Comparison of ENCODE assay signal across 1 cellular context in the genomic region with DNA sequence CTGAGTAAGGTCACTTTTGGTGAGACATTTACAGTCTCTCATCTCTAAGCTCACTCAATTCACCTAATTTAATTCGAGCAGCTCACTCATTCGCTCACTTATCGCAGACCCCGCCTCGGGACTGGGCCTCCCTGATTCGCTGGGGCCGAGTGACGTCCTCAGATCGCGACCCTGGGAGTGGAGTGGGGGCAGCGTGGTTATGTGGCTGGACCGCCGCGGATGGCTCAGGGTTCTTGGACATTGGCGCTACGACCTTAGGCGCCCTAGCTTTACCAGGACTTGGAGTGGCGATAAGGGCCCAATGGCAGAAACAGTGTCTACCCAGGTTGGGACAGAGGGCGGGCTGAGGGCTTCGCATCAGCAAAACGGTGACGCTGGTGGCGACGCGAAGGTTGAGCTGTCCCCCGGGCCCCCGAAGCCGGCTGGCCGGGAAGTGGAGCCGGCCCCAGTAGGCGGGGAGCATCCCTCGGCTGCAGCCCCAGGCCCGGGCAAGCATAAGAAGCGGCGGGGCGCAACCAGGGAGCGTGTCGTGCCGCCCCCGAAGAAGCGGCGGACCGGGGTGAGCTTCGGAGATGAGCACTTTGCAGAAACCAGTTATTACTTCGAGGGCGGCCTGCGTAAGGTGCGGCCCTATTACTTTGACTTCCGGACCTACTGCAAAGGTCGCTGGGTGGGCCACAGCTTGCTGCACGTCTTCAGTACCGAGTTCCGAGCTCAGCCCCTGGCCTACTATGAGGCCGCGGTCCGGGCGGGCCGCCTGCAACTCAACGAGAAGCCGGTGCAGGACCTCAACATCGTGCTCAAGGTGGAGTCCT.
A peak's percentile ranks its signal among the peaks of the same experiment; 100 is the strongest.
TF ChIP-seq lines count a peak whose summit lies in the region.

A gene with protein sequence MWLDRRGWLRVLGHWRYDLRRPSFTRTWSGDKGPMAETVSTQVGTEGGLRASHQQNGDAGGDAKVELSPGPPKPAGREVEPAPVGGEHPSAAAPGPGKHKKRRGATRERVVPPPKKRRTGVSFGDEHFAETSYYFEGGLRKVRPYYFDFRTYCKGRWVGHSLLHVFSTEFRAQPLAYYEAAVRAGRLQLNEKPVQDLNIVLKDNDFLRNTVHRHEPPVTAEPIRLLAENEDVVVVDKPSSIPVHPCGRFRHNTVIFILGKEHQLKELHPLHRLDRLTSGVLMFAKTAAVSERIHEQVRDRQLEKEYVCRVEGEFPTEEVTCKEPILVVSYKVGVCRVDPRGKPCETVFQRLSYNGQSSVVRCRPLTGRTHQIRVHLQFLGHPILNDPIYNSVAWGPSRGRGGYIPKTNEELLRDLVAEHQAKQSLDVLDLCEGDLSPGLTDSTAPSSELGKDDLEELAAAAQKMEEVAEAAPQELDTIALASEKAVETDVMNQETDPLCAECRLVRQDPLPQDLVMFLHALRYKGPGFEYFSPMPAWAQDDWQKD (plus strand): TSS at position 161 of the 815 bp plus-strand sequence. CDS start 39 bp downstream, at position 200.

TF ChIP-seq in HepG2, 621 proteins besides CTCF, POLR2A, EP300 and RAD21 (continued from another document and continues in another):
- TF ChIP-seq, protein P1, sequence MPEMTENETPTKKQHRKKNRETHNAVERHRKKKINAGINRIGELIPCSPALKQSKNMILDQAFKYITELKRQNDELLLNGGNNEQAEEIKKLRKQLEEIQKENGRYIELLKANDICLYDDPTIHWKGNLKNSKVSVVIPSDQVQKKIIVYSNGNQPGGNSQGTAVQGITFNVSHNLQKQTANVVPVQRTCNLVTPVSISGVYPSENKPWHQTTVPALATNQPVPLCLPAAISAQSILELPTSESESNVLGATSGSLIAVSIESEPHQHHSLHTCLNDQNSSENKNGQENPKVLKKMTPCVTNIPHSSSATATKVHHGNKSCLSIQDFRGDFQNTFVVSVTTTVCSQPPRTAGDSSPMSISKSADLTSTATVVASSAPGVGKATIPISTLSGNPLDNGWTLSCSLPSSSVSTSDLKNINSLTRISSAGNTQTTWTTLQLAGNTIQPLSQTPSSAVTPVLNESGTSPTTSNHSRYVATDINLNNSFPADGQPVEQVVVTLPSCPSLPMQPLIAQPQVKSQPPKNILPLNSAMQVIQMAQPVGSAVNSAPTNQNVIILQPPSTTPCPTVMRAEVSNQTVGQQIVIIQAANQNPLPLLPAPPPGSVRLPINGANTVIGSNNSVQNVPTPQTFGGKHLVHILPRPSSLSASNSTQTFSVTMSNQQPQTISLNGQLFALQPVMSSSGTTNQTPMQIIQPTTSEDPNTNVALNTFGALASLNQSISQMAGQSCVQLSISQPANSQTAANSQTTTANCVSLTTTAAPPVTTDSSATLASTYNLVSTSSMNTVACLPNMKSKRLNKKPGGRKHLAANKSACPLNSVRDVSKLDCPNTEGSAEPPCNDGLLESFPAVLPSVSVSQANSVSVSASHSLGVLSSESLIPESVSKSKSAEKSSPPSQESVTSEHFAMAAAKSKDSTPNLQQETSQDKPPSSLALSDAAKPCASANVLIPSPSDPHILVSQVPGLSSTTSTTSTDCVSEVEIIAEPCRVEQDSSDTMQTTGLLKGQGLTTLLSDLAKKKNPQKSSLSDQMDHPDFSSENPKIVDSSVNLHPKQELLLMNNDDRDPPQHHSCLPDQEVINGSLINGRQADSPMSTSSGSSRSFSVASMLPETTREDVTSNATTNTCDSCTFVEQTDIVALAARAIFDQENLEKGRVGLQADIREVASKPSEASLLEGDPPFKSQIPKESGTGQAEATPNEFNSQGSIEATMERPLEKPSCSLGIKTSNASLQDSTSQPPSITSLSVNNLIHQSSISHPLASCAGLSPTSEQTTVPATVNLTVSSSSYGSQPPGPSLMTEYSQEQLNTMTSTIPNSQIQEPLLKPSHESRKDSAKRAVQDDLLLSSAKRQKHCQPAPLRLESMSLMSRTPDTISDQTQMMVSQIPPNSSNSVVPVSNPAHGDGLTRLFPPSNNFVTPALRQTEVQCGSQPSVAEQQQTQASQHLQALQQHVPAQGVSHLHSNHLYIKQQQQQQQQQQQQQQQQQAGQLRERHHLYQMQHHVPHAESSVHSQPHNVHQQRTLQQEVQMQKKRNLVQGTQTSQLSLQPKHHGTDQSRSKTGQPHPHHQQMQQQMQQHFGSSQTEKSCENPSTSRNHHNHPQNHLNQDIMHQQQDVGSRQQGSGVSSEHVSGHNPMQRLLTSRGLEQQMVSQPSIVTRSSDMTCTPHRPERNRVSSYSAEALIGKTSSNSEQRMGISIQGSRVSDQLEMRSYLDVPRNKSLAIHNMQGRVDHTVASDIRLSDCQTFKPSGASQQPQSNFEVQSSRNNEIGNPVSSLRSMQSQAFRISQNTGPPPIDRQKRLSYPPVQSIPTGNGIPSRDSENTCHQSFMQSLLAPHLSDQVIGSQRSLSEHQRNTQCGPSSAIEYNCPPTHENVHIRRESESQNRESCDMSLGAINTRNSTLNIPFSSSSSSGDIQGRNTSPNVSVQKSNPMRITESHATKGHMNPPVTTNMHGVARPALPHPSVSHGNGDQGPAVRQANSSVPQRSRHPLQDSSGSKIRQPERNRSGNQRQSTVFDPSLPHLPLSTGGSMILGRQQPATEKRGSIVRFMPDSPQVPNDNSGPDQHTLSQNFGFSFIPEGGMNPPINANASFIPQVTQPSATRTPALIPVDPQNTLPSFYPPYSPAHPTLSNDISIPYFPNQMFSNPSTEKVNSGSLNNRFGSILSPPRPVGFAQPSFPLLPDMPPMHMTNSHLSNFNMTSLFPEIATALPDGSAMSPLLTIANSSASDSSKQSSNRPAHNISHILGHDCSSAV (CRISPR knock-in tag; IDR thresholded peaks at IDR 0.05; ENCODE audit: borderline replicate concordance) = no peak
- TF ChIP-seq, protein P2, sequence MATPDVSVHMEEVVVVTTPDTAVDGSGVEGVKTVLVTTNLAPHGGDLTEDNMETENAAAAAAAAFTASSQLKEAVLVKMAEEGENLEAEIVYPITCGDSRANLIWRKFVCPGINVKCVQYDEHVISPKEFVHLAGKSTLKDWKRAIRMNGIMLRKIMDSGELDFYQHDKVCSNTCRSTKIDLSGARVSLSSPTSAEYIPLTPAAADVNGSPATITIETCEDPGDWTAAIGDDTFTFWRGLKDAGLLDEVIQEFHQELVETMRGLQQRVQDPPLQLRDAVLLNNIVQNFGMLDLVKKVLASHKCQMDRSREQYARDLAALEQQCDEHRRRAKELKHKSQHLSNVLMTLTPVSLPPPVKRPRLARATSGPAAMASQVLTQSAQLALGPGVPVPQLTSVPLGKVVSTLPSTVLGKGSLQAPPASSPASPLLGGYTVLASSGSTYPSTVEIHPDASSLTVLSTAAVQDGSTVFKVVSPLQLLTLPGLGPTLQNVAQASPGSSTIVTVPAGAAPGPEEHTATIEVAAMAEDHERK (CRISPR knock-in tag; IDR thresholded peaks at IDR 0.05; ENCODE audit: low read depth) = 0 out of 2 replicates have a peak, but pooled peaks have one; percentile 26
- TF ChIP-seq ERF (CRISPR knock-in tag; IDR thresholded peaks at IDR 0.05) = peak; percentile 85
- no peak for TF ChIP-seq ZNF569 (CRISPR knock-in tag; IDR thresholded peaks at IDR 0.05; ENCODE audit: borderline replicate concordance)
- peak; percentile 91 for TF ChIP-seq ZMAT3 (CRISPR knock-in tag; conservative IDR thresholded peaks at IDR 0.05)
- TF ChIP-seq TBX2 (CRISPR knock-in tag; IDR thresholded peaks at IDR 0.05; ENCODE audit: borderline replicate concordance) = peak; percentile 60; the same call in 1 of the 2 replicates
- peak; percentile 62 for TF ChIP-seq TMF1 (CRISPR knock-in tag; IDR thresholded peaks at IDR 0.05; ENCODE audit: low read depth)
- TF ChIP-seq ZNF792 (CRISPR knock-in tag; IDR thresholded peaks at IDR 0.05) = peak; percentile 65; the same call in 1 of the 2 replicates
- TF ChIP-seq PAWR (CRISPR knock-in tag; IDR thresholded peaks at IDR 0.05; ENCODE audit: borderline replicate concordance) = no peak
- 0 out of 2 replicates have a peak, but pooled peaks have one; percentile 60 for TF ChIP-seq EED (CRISPR knock-in tag; IDR thresholded peaks at IDR 0.05)
- TF ChIP-seq, protein P3, sequence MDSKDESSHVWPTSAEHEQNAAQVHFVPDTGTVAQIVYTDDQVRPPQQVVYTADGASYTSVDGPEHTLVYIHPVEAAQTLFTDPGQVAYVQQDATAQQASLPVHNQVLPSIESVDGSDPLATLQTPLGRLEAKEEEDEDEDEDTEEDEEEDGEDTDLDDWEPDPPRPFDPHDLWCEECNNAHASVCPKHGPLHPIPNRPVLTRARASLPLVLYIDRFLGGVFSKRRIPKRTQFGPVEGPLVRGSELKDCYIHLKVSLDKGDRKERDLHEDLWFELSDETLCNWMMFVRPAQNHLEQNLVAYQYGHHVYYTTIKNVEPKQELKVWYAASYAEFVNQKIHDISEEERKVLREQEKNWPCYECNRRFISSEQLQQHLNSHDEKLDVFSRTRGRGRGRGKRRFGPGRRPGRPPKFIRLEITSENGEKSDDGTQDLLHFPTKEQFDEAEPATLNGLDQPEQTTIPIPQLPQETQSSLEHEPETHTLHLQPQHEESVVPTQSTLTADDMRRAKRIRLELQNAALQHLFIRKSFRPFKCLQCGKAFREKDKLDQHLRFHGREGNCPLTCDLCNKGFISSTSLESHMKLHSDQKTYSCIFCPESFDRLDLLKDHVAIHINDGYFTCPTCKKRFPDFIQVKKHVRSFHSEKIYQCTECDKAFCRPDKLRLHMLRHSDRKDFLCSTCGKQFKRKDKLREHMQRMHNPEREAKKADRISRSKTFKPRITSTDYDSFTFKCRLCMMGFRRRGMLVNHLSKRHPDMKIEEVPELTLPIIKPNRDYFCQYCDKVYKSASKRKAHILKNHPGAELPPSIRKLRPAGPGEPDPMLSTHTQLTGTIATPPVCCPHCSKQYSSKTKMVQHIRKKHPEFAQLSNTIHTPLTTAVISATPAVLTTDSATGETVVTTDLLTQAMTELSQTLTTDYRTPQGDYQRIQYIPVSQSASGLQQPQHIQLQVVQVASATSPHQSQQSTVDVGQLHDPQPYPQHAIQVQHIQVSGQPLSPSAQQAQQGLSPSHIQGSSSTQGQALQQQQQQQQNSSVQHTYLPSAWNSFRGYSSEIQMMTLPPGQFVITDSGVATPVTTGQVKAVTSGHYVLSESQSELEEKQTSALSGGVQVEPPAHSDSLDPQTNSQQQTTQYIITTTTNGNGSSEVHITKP (CRISPR knock-in tag; IDR thresholded peaks at IDR 0.05; ENCODE audit: low read depth) = 0 out of 2 replicates have a peak, but pooled peaks have one; percentile 20
- peak; percentile 70 for TF ChIP-seq ZNF781 (CRISPR knock-in tag; IDR thresholded peaks at IDR 0.05; ENCODE audit: borderline replicate concordance, not compliant biosample characterization)
- TF ChIP-seq ZNF891 (CRISPR knock-in tag; IDR thresholded peaks at IDR 0.05) = peak; percentile 58; the same call in 1 of the 2 replicates
- no peak; the same call in 1 of the 2 replicates for TF ChIP-seq BRD4 (CRISPR knock-in tag; IDR thresholded peaks at IDR 0.05)
- TF ChIP-seq SOX6 (IDR thresholded peaks at IDR 0.05) = no peak
- TF ChIP-seq SOX6 (CRISPR knock-in tag; IDR thresholded peaks at IDR 0.05) = peak; percentile 29; the same call in 1 of the 2 replicates
- TF ChIP-seq TEAD3 (CRISPR knock-in tag; optimal IDR thresholded peaks at IDR 0.05; ENCODE audit: borderline replicate concordance) = peak; percentile 71
- peak; percentile 55 for TF ChIP-seq GATAD2A (CRISPR knock-in tag; IDR thresholded peaks at IDR 0.05)
- peak; percentile 85; the same call in 1 of the 2 replicates for TF ChIP-seq FOXK1 (CRISPR knock-in tag; IDR thresholded peaks at IDR 0.05; ENCODE audit: borderline replicate concordance, low read depth)
- peak; percentile 67; the same call in 1 of the 2 replicates for TF ChIP-seq ARNT2 (CRISPR knock-in tag; IDR thresholded peaks at IDR 0.05; ENCODE audit: low read depth)
- 0 out of 2 replicates have a peak, but pooled peaks have one; percentile 46 for TF ChIP-seq ZNF761 (CRISPR knock-in tag; conservative IDR thresholded peaks at IDR 0.05)
- TF ChIP-seq, protein P4, sequence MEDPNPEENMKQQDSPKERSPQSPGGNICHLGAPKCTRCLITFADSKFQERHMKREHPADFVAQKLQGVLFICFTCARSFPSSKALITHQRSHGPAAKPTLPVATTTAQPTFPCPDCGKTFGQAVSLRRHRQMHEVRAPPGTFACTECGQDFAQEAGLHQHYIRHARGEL (CRISPR knock-in tag; IDR thresholded peaks at IDR 0.05) = no peak; the same call in 1 of the 2 replicates
- no peak for TF ChIP-seq ZNF101 (CRISPR knock-in tag; IDR thresholded peaks at IDR 0.05; ENCODE audit: borderline replicate concordance, low read depth)
- no peak for TF ChIP-seq SMARCC2 (IDR thresholded peaks at IDR 0.05)
- TF ChIP-seq ZNF136 (CRISPR knock-in tag; IDR thresholded peaks at IDR 0.05; ENCODE audit: low read depth) = 0 out of 2 replicates have a peak, but pooled peaks have one; percentile 30
- peak; percentile 72 for TF ChIP-seq SPEN (CRISPR knock-in tag; IDR thresholded peaks at IDR 0.05; ENCODE audit: low read depth)
- 0 out of 2 replicates have a peak, but pooled peaks have one; percentile 55 for TF ChIP-seq ZNF747 (CRISPR knock-in tag; IDR thresholded peaks at IDR 0.05; ENCODE audit: borderline replicate concordance)
- peak; percentile 97 for TF ChIP-seq MXD4 (CRISPR knock-in tag; IDR thresholded peaks at IDR 0.05)
- peak; percentile 65 for TF ChIP-seq BORCS8-MEF2B (CRISPR knock-in tag; IDR thresholded peaks at IDR 0.05)
- TF ChIP-seq ZNF614 (CRISPR knock-in tag; IDR thresholded peaks at IDR 0.05; ENCODE audit: borderline replicate concordance) = peak; percentile 41; the same call in 1 of the 2 replicates
- peak; percentile 72 for TF ChIP-seq U2AF1 (optimal IDR thresholded peaks at IDR 0.05; ENCODE audit: low read depth, low read length)
- TF ChIP-seq ZNF670 (CRISPR knock-in tag; IDR thresholded peaks at IDR 0.05; ENCODE audit: borderline replicate concordance) = no peak
- TF ChIP-seq KMT2A (CRISPR knock-in tag; IDR thresholded peaks at IDR 0.05) = peak; percentile 92
- TF ChIP-seq, protein P5, sequence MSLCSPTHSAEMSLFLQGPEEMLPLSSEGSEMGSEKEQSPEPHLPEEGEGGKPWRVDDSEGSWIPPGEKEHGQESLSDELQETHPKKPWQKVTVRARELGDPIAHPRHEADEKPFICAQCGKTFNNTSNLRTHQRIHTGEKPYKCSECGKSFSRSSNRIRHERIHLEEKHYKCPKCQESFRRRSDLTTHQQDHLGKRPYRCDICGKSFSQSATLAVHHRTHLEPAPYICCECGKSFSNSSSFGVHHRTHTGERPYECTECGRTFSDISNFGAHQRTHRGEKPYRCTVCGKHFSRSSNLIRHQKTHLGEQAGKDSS (CRISPR knock-in tag; IDR thresholded peaks at IDR 0.05; ENCODE audit: borderline replicate concordance, low read depth) = peak; percentile 55; the same call in 1 of the 2 replicates
- TF ChIP-seq, protein P6, sequence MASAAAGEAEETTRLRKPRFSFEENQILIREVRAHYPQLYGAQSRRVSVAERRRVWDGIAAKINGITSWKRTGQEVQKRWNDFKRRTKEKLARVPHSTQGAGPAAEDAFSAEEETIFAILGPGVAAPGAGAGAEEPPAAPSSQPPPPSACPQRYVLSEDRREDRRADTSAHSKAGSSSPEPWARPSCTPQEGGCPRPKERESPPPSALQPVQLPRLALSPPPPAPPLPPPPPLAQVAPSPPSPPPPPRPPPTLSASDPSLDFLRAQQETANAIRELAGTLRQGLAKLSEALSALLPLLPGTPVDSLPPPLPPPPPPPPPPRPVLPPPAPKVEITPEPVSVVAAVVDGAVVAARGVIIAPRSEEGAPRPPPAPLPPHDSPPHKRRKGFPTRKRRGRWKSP (CRISPR knock-in tag; IDR thresholded peaks at IDR 0.05) = peak; percentile 66; the same call in 1 of the 2 replicates
- no peak; the same call in 1 of the 2 replicates for TF ChIP-seq CAMTA2 (CRISPR knock-in tag; IDR thresholded peaks at IDR 0.05; ENCODE audit: borderline replicate concordance)
- peak; percentile 44; the same call in 1 of the 2 replicates for TF ChIP-seq ZNF329 (CRISPR knock-in tag; IDR thresholded peaks at IDR 0.05; ENCODE audit: low read depth)
